In genomic region chr17:59327891-59328290, GRCh38 we compare ENCODE assay signal across 14 cellular contexts. TPM values are rescaled to one million over a fixed set of nuclear protein-coding genes. Genes with fewer than 3 reads are reported as not detected.
DNase-seq lines count a peak whose midpoint lies in the region; ATAC-seq, FAIRE-seq and TF ChIP-seq lines count a peak whose summit lies in the region.
"Had no signal": no experiment of that assay in that cellular context is flagged by ENCODE, and none has a peak within 500 bp of the region (broad histone marks: within the 10 kb centered on the region; RNA-seq: fewer than 3 reads in every experiment).

No MANE protein-coding gene starts in this region.

- FAIRE-seq in A549 (lab: Jason Lieb, UNC), result no peak
- FAIRE-seq in pancreas (lab: Jason Lieb, UNC), result no peak

- CTCF ChIA-PET in A549 (lab: Yijun Ruan, JAX), result interaction anchor here (0.6 to 8.3 kb wide), 8 partner anchors 11 to 178 kb away, joined by 3 to 168 read pairs (median 12); no protein-coding TSS in a partner anchor
- CTCF ChIA-PET in CD8-positive, alpha-beta T cell (lab: Charles Lee), result interaction anchor here (0.6 to 13.7 kb wide), 7 partner anchors 9 to 112 kb away, joined by 3 to 175 read pairs (median 3); no protein-coding TSS in a partner anchor

- H3K4me3 Mint-ChIP-seq in CD8-positive, alpha-beta T cell, result peak overlapping the region; percentile 10
- H3K4me3 Mint-ChIP-seq: activated B cell treated with CpG ODN at 0.5 μM for 24 hours; activated T-cell treated with anti-CD3 and anti-CD28 coated beads, Interleukin-2, amount 50 U/mL, for 24 hours; H9 had no signal

- intact Hi-C loops in CD8-positive, alpha-beta T cell (cut with DNase I, micrococcal nuclease), result loop anchor here in 1 of 2 experiments (2.0 to 5.0 kb wide), 2 partner anchors 17 to 239 kb away; partner anchors contain the start of gene DHX40
- intact Hi-C loops in ascending aorta (cut with DNase I) (loop anchor here (5.0 kb wide), 1 partner anchor 154 kb away; no protein-coding TSS in a partner anchor), pancreas (cut with DNase I) (loop anchor here in 2 of 3 donors (5.0 to 10.0 kb wide), 2 partner anchors 114 to 117 kb away; no protein-coding TSS in a partner anchor)

- peaks cover 3% of the 10 kb centered on the region for H3K36me3 Mint-ChIP-seq in CD8-positive, alpha-beta T cell
- H3K36me3 Mint-ChIP-seq: brain had no signal

- H3K4me3 ChIP-seq in A549 (no peak overlapping the region), ascending aorta (no peak overlapping the region), pancreas (no peak overlapping the region)
- H3K4me3 ChIP-seq in CD8-positive, alpha-beta T cell (ENCODE audit: low read depth, low read length), result no peak overlapping the region

- peak overlapping the region; percentile 87 for H3K27ac Mint-ChIP-seq in CD8-positive, alpha-beta T cell
- H3K27ac Mint-ChIP-seq: activated B cell treated with CpG ODN at 0.5 μM for 24 hours had no signal

- H3K27ac ChIP-seq in A549 (peak overlapping the region; percentile 29 to 87; a peak in 3 of 6 replicates), ascending aorta (peak overlapping the region; percentile 97 to 99), pancreas (peak overlapping the region in 3 of 4 donors; percentile 1 to 95 (median 79))
- no peak overlapping the region for H3K27ac ChIP-seq in CD8-positive, alpha-beta T cell (ENCODE audit: low read depth, low read length)
- H3K27ac ChIP-seq: foreskin keratinocyte had no signal

- no peak for ATAC-seq in A549
- peak; percentile 15 for ATAC-seq in CD8-positive, alpha-beta T cell
- no peak for ATAC-seq in pancreas
- no peak for ATAC-seq in HG02870 (IDR thresholded peaks at IDR 0.05; ENCODE audit: unreplicated experiment)
- ATAC-seq: foreskin keratinocyte had no signal

- POLR2A ChIA-PET in A549 (lab: Yijun Ruan, JAX), result no interaction called here
- POLR2A ChIA-PET in CD8-positive, alpha-beta T cell (lab: Charles Lee), result interaction anchor here (0.8 to 1.2 kb wide), 3 partner anchors 34 to 114 kb away, joined by 3 read pairs; no protein-coding TSS in a partner anchor

- TF ChIP-seq EP300 in A549 (IDR thresholded peaks at IDR 0.05), result no peak

- H3K9me3 ChIP-seq in A549 (no peaks in the 10 kb centered on the region), ascending aorta (no peaks in the 10 kb centered on the region), pancreas (no peaks in the 10 kb centered on the region)
- no peaks in the 10 kb centered on the region for H3K9me3 ChIP-seq in CD8-positive, alpha-beta T cell (ENCODE audit: low read length)

- no peaks in the 10 kb centered on the region for H3K36me3 ChIP-seq in CD8-positive, alpha-beta T cell (ENCODE audit: insufficient read depth, low read length)
- H3K36me3 ChIP-seq in ascending aorta, result no peaks in the 10 kb centered on the region
- no peaks in the 10 kb centered on the region for H3K36me3 ChIP-seq in pancreas

- no peak for TF ChIP-seq CTCF in A549 (IDR thresholded peaks at IDR 0.05)
- no peak for TF ChIP-seq CTCF in CD8-positive, alpha-beta T cell (IDR thresholded peaks at IDR 0.05)
- TF ChIP-seq CTCF in ascending aorta (IDR thresholded peaks at IDR 0.05), result no peak
- no peak for TF ChIP-seq CTCF in pancreas (IDR thresholded peaks at IDR 0.05)

- no peaks in the 10 kb centered on the region for H3K27me3 Mint-ChIP-seq in CD8-positive, alpha-beta T cell (ENCODE audit: low read depth)
- H3K27me3 Mint-ChIP-seq: activated T-cell treated with anti-CD3 and anti-CD28 coated beads, Interleukin-2, amount 50 U/mL, for 24 hours had no signal

- no peak for TF ChIP-seq POLR2A in A549 (IDR thresholded peaks at IDR 0.05; ENCODE audit: low read length)

- H3K27me3 ChIP-seq in CD8-positive, alpha-beta T cell (ENCODE audit: insufficient read depth, low read length), result no peaks in the 10 kb centered on the region
- no peaks in the 10 kb centered on the region for H3K27me3 ChIP-seq in ascending aorta
- no peaks in the 10 kb centered on the region for H3K27me3 ChIP-seq in pancreas

- peaks cover 49% of the 10 kb centered on the region for H3K4me1 Mint-ChIP-seq in CD8-positive, alpha-beta T cell (ENCODE audit: low read depth)

- H3K4me2 ChIP-seq in A549, result peak overlapping the region; percentile 42

- peaks cover 37% of the 10 kb centered on the region for H3K4me1 ChIP-seq in A549
- H3K4me1 ChIP-seq in CD8-positive, alpha-beta T cell (ENCODE audit: insufficient read depth, low read length), result peaks cover 44% of the 10 kb centered on the region
- peaks cover 11 to 28% of the 10 kb centered on the region in 2 donors for H3K4me1 ChIP-seq in ascending aorta
- peaks cover 7 to 25% (median 14%) of the 10 kb centered on the region in 3 donors for H3K4me1 ChIP-seq in pancreas

- TF ChIP-seq RAD21 in A549 (conservative IDR thresholded peaks at IDR 0.05 in 1 of 2, IDR thresholded peaks at IDR 0.05 in 1 of 2), result no peak

- peak in 1 of 2 experiments; percentile 32 for DNase-seq in A549 (ENCODE audit: low read depth in 1 of 2, low spot score in 1 of 2)
- no peak for DNase-seq in CD8-positive, alpha-beta T cell
- peak in 1 of 2 donors; percentile 66 for DNase-seq in ascending aorta (ENCODE audit: low spot score in 2 of 2)
- DNase-seq in pancreas, result no peak
- DNase-seq in activated gamma-delta T cell (lab: John Stamatoyannopoulos, UW), result no peak
- DNase-seq in NCI-H1092 treated with DMSO at 0.1 percent for 48 hours (lab: John Stamatoyannopoulos, UW), result no peak
- DNase-seq: activated B cell treated with CpG ODN at 0.5 μM for 24 hours; activated T-cell treated with anti-CD3 and anti-CD28 coated beads, Interleukin-2, amount 50 U/mL, for 24 hours; foreskin keratinocyte; H9; NCI-H1930; SHP77 treated with DMSO at 0.1 percent for 48 hours had no signal

- 46% methylated on average over 1 of the region's 1 CpG for WGBS in A549 (ENCODE audit: missing lambda C conversion rate)
- 85 to 90% methylated on average over 1 of the region's 1 CpG for WGBS in pancreas, 2 donors

- no peaks in the 10 kb centered on the region for H3K9me3 Mint-ChIP-seq in CD8-positive, alpha-beta T cell
- H3K9me3 Mint-ChIP-seq: activated B cell treated with CpG ODN at 0.5 μM for 24 hours; activated T-cell treated with anti-CD3 and anti-CD28 coated beads, Interleukin-2, amount 50 U/mL, for 24 hours; brain; H9 had no signal

TF ChIP-seq in A549, 52 proteins besides CTCF, POLR2A, EP300 and RAD21:
- TF ChIP-seq RFX5 (IDR thresholded peaks at IDR 0.05), result no peak
- no peak for TF ChIP-seq RNF2 (IDR thresholded peaks at IDR 0.05; ENCODE audit: borderline replicate concordance, low read depth)
- TF ChIP-seq POLR2AphosphoS2 (conservative IDR thresholded peaks at IDR 0.05; ENCODE audit: low read length), result no peak
- TF ChIP-seq JUNB (IDR thresholded peaks at IDR 0.05), result no peak
- TF ChIP-seq MAX (IDR thresholded peaks at IDR 0.05), result no peak
- TF ChIP-seq USF2 (IDR thresholded peaks at IDR 0.05), result no peak

RNA-seq across cellular contexts. Expression of gene YPEL2, which starts 3.6 kb away (rescaled TPM):
- polyA plus RNA-seq in A549 (2011; rRNA removed) (8.2 and 9.6 TPM in 2 replicates), A549 (2017; fragmentation: RNase III; extraction: RNeasy Plus Mini Kit Qiagen cat#74134 plus additional on column Dnase treatment) (2.2 to 5.4 TPM (median 4.7 TPM) in 3 replicates), pancreas (1 to 10 TPM; 6.7 to 8.7 TPM)
- polyA plus RNA-seq in A549 (2012; cell fraction: cytosol; rRNA removed), result 0.94 and 1.3 TPM in 2 replicates
- 1.3 and 1.4 TPM in 2 replicates for polyA plus RNA-seq in A549 (2012; cell fraction: nucleus; rRNA removed)
- polyA minus RNA-seq in A549 (2011; rRNA and poly(A)+ RNA removed), result 13.4 and 20.6 TPM in 2 replicates
- total RNA-seq in CD8-positive, alpha-beta T cell, result 10 to 100 TPM; 48.7 to 54.4 TPM
- total RNA-seq in ascending aorta (10.5 TPM), pancreas (10 to 100 TPM in 5 of 6 donors, 1 to 10 TPM in 1; 9.1 to 28.7 (median 13.6) TPM)
